Comparison of ENCODE assay signal across 24 cellular contexts in genomic region chr15:57418640-57419039, GRCh38. TPM values are rescaled to one million over a fixed set of nuclear protein-coding genes. Genes with fewer than 3 reads are reported as not detected.
DNase-seq lines count a peak whose midpoint lies in the region; FAIRE-seq and TF ChIP-seq lines count a peak whose summit lies in the region.
"Had no signal": no experiment of that assay in that cellular context is flagged by ENCODE, and none has a peak within 500 bp of the region (broad histone marks: within the 10 kb centered on the region; RNA-seq: fewer than 3 reads in every experiment).

No MANE protein-coding gene starts in this region.

- TF ChIP-seq CTCF in kidney epithelial cell (IDR thresholded peaks at IDR 0.05; ENCODE audit: insufficient read depth, low read length, poor library complexity, severe bottlenecking) (no peak), RWPE1 (conservative IDR thresholded peaks at IDR 0.05; ENCODE audit: low read depth) (no peak)

- FAIRE-seq in RCC 7860 (lab: Jason Lieb, UNC): peak; percentile 74
- FAIRE-seq: GM12892, TTC549 had no signal

- H3K36me3 ChIP-seq in kidney epithelial cell (ENCODE audit: control insufficient read depth, insufficient read depth, low read length): no peaks in the 10 kb centered on the region
- H3K36me3 ChIP-seq: heart right ventricle, left ventricle myocardium inferior had no signal

- CTCF ChIA-PET in RWPE1 (lab: Yijun Ruan, JAX): interaction anchor here (0.5 to 0.6 kb wide), 4 partner anchors 21 to 1700 kb away, joined by 3 read pairs; no protein-coding TSS in a partner anchor

- H3K27ac ChIP-seq in RWPE1: no peak overlapping the region
- H3K27ac ChIP-seq: coronary artery, heart right ventricle, left ventricle myocardium inferior, SK-N-MC had no signal

- H3K4me3 ChIP-seq in kidney epithelial cell (ENCODE audit: low read depth, low read length): no peak overlapping the region
- H3K4me3 ChIP-seq: coronary artery, heart right ventricle, left ventricle myocardium inferior, SK-N-MC had no signal

- peak; percentile 48 for DNase-seq in EL
- peak; percentile 81 for DNase-seq in RCC 7860 (ENCODE audit: low spot score)
- peak; percentile 53 for DNase-seq in kidney epithelial cell (ENCODE audit: low read depth)
- DNase-seq in renal cortical epithelial cell (ENCODE audit: low read depth): peak; percentile 87
- no peak for DNase-seq in RWPE1 (ENCODE audit: low spot score)
- no peak for DNase-seq in NCI-H510A (lab: John Stamatoyannopoulos, UW)
- DNase-seq in midbrain (lab: John Stamatoyannopoulos, UW): no peak
- DNase-seq: activated CD8-positive, alpha-beta T cell treated with anti-CD3 and anti-CD28 coated beads for 36 hours; effector memory CD4-positive, alpha-beta T cell; foreskin fibroblast; heart right ventricle; left ventricle myocardium inferior; naive thymus-derived CD8-positive, alpha-beta T cell; NCI-H1105 treated with DMSO at 0.1 percent for 48 hours; NCI-H1930; NCI-H2227 treated with DMSO at 0.1 percent for 48 hours; retina; stimulated activated CD4-positive, alpha-beta T cell treated with anti-CD3 and anti-CD28 coated beads, Interleukin-2, amount 100 ng/mL, for 48 hours had no signal

- POLR2A ChIA-PET in RWPE1 (lab: Yijun Ruan, JAX; ENCODE audit: low non-redundant PET): no interaction called here

- no peaks in the 10 kb centered on the region for H3K27me3 ChIP-seq in kidney epithelial cell (ENCODE audit: control insufficient read depth, insufficient read depth, low read length)
- H3K27me3 ChIP-seq: heart right ventricle had no signal

RNA-seq across cellular contexts. Expression of gene CGNL1, which starts 42.3 kb away (rescaled TPM):
- total RNA-seq in kidney epithelial cell (2.1 and 2.8 TPM in 2 replicates), renal cortical epithelial cell (6.9 and 57.5 TPM in 2 replicates)
- total RNA-seq: activated CD8-positive, alpha-beta T cell treated with anti-CD3 and anti-CD28 coated beads for 36 hours; activated T-helper 2 cell treated with anti-CD3 and anti-CD28 coated beads, Interferon-gamma antibody, Interleukin-2, Interleukin-4, amounts not matched to agents 10 μg/mL and 5 μg/mL and 100 μg/mL, durations not matched to agents 14 hours and 24 hours and 36 hours; naive thymus-derived CD8-positive, alpha-beta T cell; T-helper 1 cell treated with Interleukin-12 subunit alpha and Interleukin-12 subunit beta and Interleukin-4 antibody, amounts not matched to agents 30 ng/mL and 1 ng/mL, for 36 hours had no signal

Comparison
In these comparisons a context has a peak if more than half of its experiments do, and no peak if none do; other contexts are left out.
1. DNase-seq: peak in EL (single experiment), RCC 7860 (single experiment), kidney epithelial cell (single experiment) and renal cortical epithelial cell (single experiment); none in RWPE1 (single experiment), NCI-H510A (single experiment) and midbrain (single experiment).